In the genomic region with DNA sequence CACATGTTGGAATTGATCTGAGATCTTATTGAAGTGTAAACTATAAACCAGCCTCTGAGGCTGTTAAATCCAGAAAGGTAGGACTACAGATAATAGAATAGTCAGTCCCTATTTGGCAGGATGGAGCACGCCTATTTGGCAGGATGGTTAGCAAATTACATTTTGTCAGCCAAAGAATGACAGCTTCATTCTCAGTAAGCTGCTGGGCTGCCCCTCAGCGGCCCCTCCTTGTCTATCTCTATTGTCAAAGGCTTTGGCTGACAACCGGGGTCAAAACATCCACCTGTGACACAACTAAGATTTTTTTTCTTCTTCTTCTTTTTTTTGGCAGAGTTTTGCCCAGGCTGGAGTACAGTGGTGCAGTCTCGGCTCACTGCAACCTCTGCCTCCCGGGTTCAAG, we compare ENCODE assay signal across 19 cellular contexts.
DNase-seq lines count a peak whose midpoint lies in the region; ATAC-seq, FAIRE-seq and TF ChIP-seq lines count a peak whose summit lies in the region.
"Had no signal": no experiment of that assay in that cellular context is flagged by ENCODE, and none has a peak within 500 bp of the region (broad histone marks: within the 10 kb centered on the region; RNA-seq: fewer than 3 reads in every experiment).

No MANE protein-coding gene starts in this region.

- no peak for TF ChIP-seq CTCF in esophagus muscularis mucosa (IDR thresholded peaks at IDR 0.05)
- TF ChIP-seq CTCF in body of pancreas (IDR thresholded peaks at IDR 0.05): no peak
- no peak for TF ChIP-seq CTCF in HepG2 (CRISPR knock-in tag; IDR thresholded peaks at IDR 0.05)

- no peak overlapping the region for H3K4me3 ChIP-seq in esophagus muscularis mucosa
- no peak overlapping the region for H3K4me3 ChIP-seq in body of pancreas
- H3K4me3 ChIP-seq in HepG2 (replicated peaks in 1 of 3; ENCODE audit: insufficient read depth in 1 of 3, low read depth in 2 of 3, low read length in 3 of 3): no peak overlapping the region
- H3K4me3 ChIP-seq: BLaER1 treated with 17β-estradiol and CSF1 and Interleukin-3, amounts not matched to agents 10 nM and 100 nM; GM23248; HAP-1 had no signal

- in situ Hi-C loops in HepG2 (cut with HindIII; ENCODE audit: extremely low pct_ligation_motif_present, low pct_unique_long_range_greater_than_20kb): no loop called here

- H3K9ac ChIP-seq in HepG2 (ENCODE audit: insufficient read depth, low read depth, low read length): no peak overlapping the region
- H3K9ac ChIP-seq: BLaER1 treated with 17β-estradiol and CSF1 and Interleukin-3, amounts not matched to agents 10 nM and 100 nM; GM23248 had no signal

- H3K9me3 ChIP-seq in esophagus muscularis mucosa: no peaks in the 10 kb centered on the region
- H3K9me3 ChIP-seq in body of pancreas: no peaks in the 10 kb centered on the region
- no peaks in the 10 kb centered on the region for H3K9me3 ChIP-seq in HepG2 (ENCODE audit: low read length)
- H3K9me3 ChIP-seq: HAP-1 had no signal

- TF ChIP-seq POLR2A in esophagus muscularis mucosa (IDR thresholded peaks at IDR 0.05; ENCODE audit: low read depth) (no peak), body of pancreas (IDR thresholded peaks at IDR 0.05) (no peak), HepG2 (IDR thresholded peaks at IDR 0.05; ENCODE audit: insufficient read depth in 1 of 2, low read depth in 2 of 2, low read length in 2 of 2) (no peak)

- POLR2A ChIA-PET in HEK293T (lab: Yijun Ruan, JAX) (no interaction called here), HepG2 (lab: Yijun Ruan, JAX) (no interaction called here)

- no peak overlapping the region for H2AFZ ChIP-seq in HepG2 (ENCODE audit: low read length)
- H2AFZ ChIP-seq: GM23248 had no signal

- TF ChIP-seq EP300 in esophagus muscularis mucosa (IDR thresholded peaks at IDR 0.05) (no peak), HepG2 (IDR thresholded peaks at IDR 0.05; ENCODE audit: low read depth in 2 of 2, low read length in 2 of 2) (no peak), HepG2 (CRISPR knock-in tag; IDR thresholded peaks at IDR 0.05; ENCODE audit: borderline replicate concordance) (no peak)

- intact Hi-C loops in esophagus muscularis mucosa (cut with DNase I) (no loop called here), body of pancreas (cut with DNase I) (no loop called here), HepG2 (cut with micrococcal nuclease; ENCODE audit: unreplicated experiment) (no loop called here)

- DNase-seq in HEK293T (ENCODE audit: extremely low spot score) (no peak), NCI-H1105 (lab: John Stamatoyannopoulos, UW) (peak; percentile 27), dermis blood vessel endothelial cell (peak; percentile 19), esophagus muscularis mucosa (ENCODE audit: extremely low spot score) (peak; percentile 60), body of pancreas (no peak), HepG2 (ENCODE audit: low spot score) (no peak), EL (no peak)
- DNase-seq: CD4-positive, CD25-positive, alpha-beta regulatory T cell; CD8-positive, alpha-beta memory T cell; COR-L47; DMS 273 treated with DMSO at 0.1 percent for 48 hours; GDM1; GM23248; IMR-90 had no signal

- no peak for TF ChIP-seq RAD21 in HepG2 (CRISPR knock-in tag; IDR thresholded peaks at IDR 0.05)

- H3K4me2 ChIP-seq in HepG2 (ENCODE audit: low read depth, low read length): no peak overlapping the region
- H3K4me2 ChIP-seq: BLaER1 treated with 17β-estradiol and CSF1 and Interleukin-3, amounts not matched to agents 10 nM and 100 nM had no signal

- H3K79me2 ChIP-seq in HepG2 (ENCODE audit: insufficient read depth, low read length): no peaks in the 10 kb centered on the region

- H3K27me3 ChIP-seq in esophagus muscularis mucosa (no peaks in the 10 kb centered on the region), body of pancreas (no peaks in the 10 kb centered on the region), HepG2 (ENCODE audit: control insufficient read depth in 1 of 2, insufficient read depth in 2 of 2, low read length in 2 of 2) (peaks cover 1 to 32% of the 10 kb centered on the region in 2 experiments; a peak in 4 of 5 replicates)
- H3K27me3 ChIP-seq: BLaER1 treated with 17β-estradiol and CSF1 and Interleukin-3, amounts not matched to agents 10 nM and 100 nM had no signal

- BruUV-seq in HepG2 (replicated peaks; lab: Mats Ljungman, UMichigan): no TSS peak

- FAIRE-seq in HepG2 (lab: Jason Lieb, UNC): no peak
- FAIRE-seq: GM12892, GM18507 had no signal

- CTCF ChIA-PET in HEK293T (lab: Yijun Ruan, JAX): no interaction called here
- CTCF ChIA-PET in HepG2 (lab: Yijun Ruan, JAX; ENCODE audit: low intra/inter-chr PET ratio, low total read pairs): no interaction called here

- WGBS in esophagus muscularis mucosa: 84% methylated on average over 5 of the region's 5 CpGs
- 71 to 74% methylated on average over 5 of the region's 5 CpGs for WGBS in body of pancreas, 2 donors
- WGBS in HepG2 (ENCODE audit: low lambda C conversion rate): 11% methylated on average over 5 of the region's 5 CpGs

- no peak for ATAC-seq in body of pancreas
- no peak for ATAC-seq in HepG2

- no peaks in the 10 kb centered on the region for H4K20me1 ChIP-seq in HepG2 (ENCODE audit: insufficient read depth, low read length)
- H4K20me1 ChIP-seq: BLaER1 treated with 17β-estradiol and CSF1 and Interleukin-3, amounts not matched to agents 10 nM and 100 nM had no signal

- H3K27ac ChIP-seq in esophagus muscularis mucosa (replicated peaks in 1 of 4): no peak overlapping the region
- H3K27ac ChIP-seq in body of pancreas: no peak overlapping the region
- no peak overlapping the region for H3K27ac ChIP-seq in HepG2 (ENCODE audit: extremely low read length, insufficient read depth, low read length)
- H3K27ac ChIP-seq: BLaER1 treated with 17β-estradiol and CSF1 and Interleukin-3, amounts not matched to agents 10 nM and 100 nM; GM23248; HL-60 had no signal

- H3K4me1 ChIP-seq in esophagus muscularis mucosa (peaks cover 7 to 8% (median 7%) of the 10 kb centered on the region in 4 donors), body of pancreas (no peaks in the 10 kb centered on the region), HepG2 (ENCODE audit: insufficient read depth, low read length) (0 out of 2 replicates have a peak, but pooled peaks cover under 1% of the 10 kb centered on the region)
- H3K4me1 ChIP-seq: BLaER1 treated with 17β-estradiol and CSF1 and Interleukin-3, amounts not matched to agents 10 nM and 100 nM; HAP-1 had no signal

- H3K36me3 ChIP-seq in esophagus muscularis mucosa: no peaks in the 10 kb centered on the region
- no peaks in the 10 kb centered on the region for H3K36me3 ChIP-seq in body of pancreas (replicated peaks in 1 of 2; ENCODE audit: insufficient read depth in 1 of 2, low read depth in 2 of 2)
- H3K36me3 ChIP-seq in HepG2 (replicated peaks in 1 of 2; ENCODE audit: control insufficient read depth in 1 of 2, insufficient read depth in 2 of 2, low read length in 2 of 2): no peaks in the 10 kb centered on the region
- H3K36me3 ChIP-seq: BLaER1 treated with 17β-estradiol and CSF1 and Interleukin-3, amounts not matched to agents 10 nM and 100 nM; HAP-1 had no signal

TF ChIP-seq in HEK293T, 16 proteins besides CTCF, POLR2A, EP300 and RAD21:
- 0 out of 2 replicates have a peak, but pooled peaks have one; percentile 0 for TF ChIP-seq PKNOX1 (IDR thresholded peaks at IDR 0.05)
- TF ChIP-seq BHLHE40 (IDR thresholded peaks at IDR 0.05; ENCODE audit: borderline replicate concordance): no peak

TF ChIP-seq in HepG2, 621 proteins besides CTCF, POLR2A, EP300 and RAD21:
- no peak for TF ChIP-seq MYPOP (CRISPR knock-in tag; IDR thresholded peaks at IDR 0.05)
- TF ChIP-seq GTF3A (CRISPR knock-in tag; conservative IDR thresholded peaks at IDR 0.05): no peak
- no peak for TF ChIP-seq ZNF230 (CRISPR knock-in tag; IDR thresholded peaks at IDR 0.05)
- no peak for TF ChIP-seq HOXA5 (CRISPR knock-in tag; IDR thresholded peaks at IDR 0.05)
- no peak for TF ChIP-seq MLXIP (CRISPR knock-in tag; IDR thresholded peaks at IDR 0.05; ENCODE audit: borderline replicate concordance)

Comparison
In these comparisons a context has a peak if more than half of its experiments do, and no peak if none do; other contexts are left out.
1. DNase-seq: peak in NCI-H1105 (single experiment), dermis blood vessel endothelial cell (single experiment) and esophagus muscularis mucosa (single experiment); none in HEK293T (single experiment), body of pancreas (0 of 4), HepG2 (single experiment) and EL (single experiment).